16 cellular contexts compared by ENCODE assay signal in the genomic region with DNA sequence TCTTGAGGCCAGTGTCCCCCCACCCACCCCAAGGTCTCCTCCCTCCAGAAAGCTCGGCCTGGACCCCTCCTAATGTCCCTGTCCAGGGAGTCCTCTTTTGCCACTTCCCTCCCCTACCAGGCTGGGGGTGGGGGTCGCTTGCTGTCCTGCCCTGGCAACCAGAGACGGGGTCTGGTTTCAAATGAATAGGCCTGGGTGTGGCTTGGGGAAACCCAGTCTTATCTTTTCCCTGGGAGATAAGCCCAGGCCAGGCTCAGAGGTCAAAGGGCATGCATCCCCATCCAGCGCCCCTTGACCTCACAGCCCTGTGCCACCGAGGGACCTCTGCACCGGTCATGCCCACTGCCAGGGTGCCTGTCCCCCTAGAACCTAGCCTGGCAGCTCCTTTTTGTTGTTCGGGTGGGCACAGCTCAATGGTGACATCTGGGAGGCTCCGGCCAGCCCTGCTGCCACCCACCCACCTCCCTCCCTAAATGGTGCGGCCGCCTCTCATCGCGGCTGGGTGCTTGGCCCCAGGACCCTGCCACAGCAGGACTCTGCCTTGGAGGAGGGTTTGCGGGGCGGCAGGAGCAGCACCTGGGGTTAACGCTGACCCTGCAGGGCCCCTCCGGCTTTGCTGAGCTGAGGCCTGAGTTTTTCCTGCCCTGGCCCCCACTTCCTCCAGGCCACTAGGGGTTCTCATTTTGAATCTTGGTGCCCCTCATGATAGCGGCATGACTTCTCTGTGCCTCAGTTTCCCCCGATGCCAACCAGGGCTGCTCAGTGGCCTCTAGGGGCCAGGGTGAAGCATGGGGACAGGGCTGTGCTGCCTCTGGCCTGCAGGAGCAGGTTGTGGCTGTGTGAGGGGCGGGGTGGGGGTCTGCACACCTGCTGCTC. TPM values are rescaled to one million over a fixed set of nuclear protein-coding genes. Genes with fewer than 3 reads are reported as not detected.
A peak's percentile ranks its signal among the peaks of the same experiment; 100 is the strongest.
DNase-seq lines count a peak whose midpoint lies in the region; ATAC-seq, FAIRE-seq and TF ChIP-seq lines count a peak whose summit lies in the region.
"Had no signal": no experiment of that assay in that cellular context is flagged by ENCODE, and none has a peak within 500 bp of the region (broad histone marks: within the 10 kb centered on the region; RNA-seq: fewer than 3 reads in every experiment).

No MANE protein-coding gene starts in this region.

- no peak overlapping the region for H3K4me2 ChIP-seq in HepG2 (ENCODE audit: low read depth, low read length)
- H3K4me2 ChIP-seq: BLaER1 treated with 17β-estradiol and CSF1 and Interleukin-3, amounts not matched to agents 10 nM and 100 nM; GM23338 had no signal

- no peak for TF ChIP-seq EP300 in HepG2 (IDR thresholded peaks at IDR 0.05; ENCODE audit: low read depth in 2 of 2, low read length in 2 of 2)
- no peak for TF ChIP-seq EP300 in HepG2 (CRISPR knock-in tag; IDR thresholded peaks at IDR 0.05; ENCODE audit: borderline replicate concordance)
- TF ChIP-seq EP300 in suprapubic skin (IDR thresholded peaks at IDR 0.05): no peak

- no peak overlapping the region for H2AFZ ChIP-seq in HepG2 (ENCODE audit: low read length)
- H2AFZ ChIP-seq: GM23338 had no signal

- no peak; a peak in 2 of 4 replicates for TF ChIP-seq POLR2A in HepG2 (IDR thresholded peaks at IDR 0.05; ENCODE audit: insufficient read depth in 1 of 2, low read depth in 2 of 2, low read length in 2 of 2)
- TF ChIP-seq POLR2A in suprapubic skin (IDR thresholded peaks at IDR 0.05): no peak

- WGBS in HepG2 (ENCODE audit: low lambda C conversion rate): 100% methylated on average over 2 of the region's 19 CpGs
- 71% methylated on average over 9 of the region's 19 CpGs for WGBS in suprapubic skin

- TF ChIP-seq CTCF in cardiac muscle cell (IDR thresholded peaks at IDR 0.05; ENCODE audit: low read depth, low read length): no peak
- no peak for TF ChIP-seq CTCF in HepG2 (CRISPR knock-in tag; IDR thresholded peaks at IDR 0.05)
- TF ChIP-seq CTCF in suprapubic skin (IDR thresholded peaks at IDR 0.05): no peak

- ATAC-seq in HepG2 (no peak), HG02885 (IDR thresholded peaks at IDR 0.05; ENCODE audit: poor library complexity, unreplicated experiment) (no peak), GM18868 (IDR thresholded peaks at IDR 0.05; ENCODE audit: unreplicated experiment) (no peak)
- ATAC-seq: GM23338 had no signal

- H3K4me3 ChIP-seq in cardiac muscle cell: no peak overlapping the region
- H3K4me3 ChIP-seq in HepG2 (replicated peaks in 1 of 3; ENCODE audit: insufficient read depth in 1 of 3, low read depth in 2 of 3, low read length in 3 of 3): no peak overlapping the region
- no peak overlapping the region for H3K4me3 ChIP-seq in suprapubic skin
- H3K4me3 ChIP-seq: BLaER1 treated with 17β-estradiol and CSF1 and Interleukin-3, amounts not matched to agents 10 nM and 100 nM; GM23338 had no signal

- H3K27ac ChIP-seq in cardiac muscle cell (peak overlapping the region; percentile 46), caudate nucleus (ENCODE audit: low read depth, low read length) (peak overlapping the region; percentile 1), HepG2 (ENCODE audit: extremely low read length, insufficient read depth, low read length) (no peak overlapping the region), suprapubic skin (no peak overlapping the region)
- H3K27ac ChIP-seq: BLaER1 treated with 17β-estradiol and CSF1 and Interleukin-3, amounts not matched to agents 10 nM and 100 nM had no signal

- no peaks in the 10 kb centered on the region for H3K79me2 ChIP-seq in HepG2 (ENCODE audit: insufficient read depth, low read length)

- no peaks in the 10 kb centered on the region for H3K27me3 ChIP-seq in cardiac muscle cell
- H3K27me3 ChIP-seq in HepG2 (ENCODE audit: control insufficient read depth in 1 of 2, insufficient read depth in 2 of 2, low read length in 2 of 2): no peaks in the 10 kb centered on the region; a peak in 1 of 5 replicates
- peaks cover 32% of the 10 kb centered on the region for H3K27me3 ChIP-seq in suprapubic skin

- H3K9me3 ChIP-seq in cardiac muscle cell (ENCODE audit: low read depth) (no peaks in the 10 kb centered on the region), HepG2 (ENCODE audit: low read length) (no peaks in the 10 kb centered on the region), suprapubic skin (no peaks in the 10 kb centered on the region)
- H3K9me3 ChIP-seq: BLaER1 treated with 17β-estradiol and CSF1 and Interleukin-3, amounts not matched to agents 10 nM and 100 nM had no signal

- CTCF ChIA-PET in HepG2 (lab: Yijun Ruan, JAX; ENCODE audit: low intra/inter-chr PET ratio, low total read pairs): no interaction called here

- BruUV-seq in HepG2 (replicated peaks; lab: Mats Ljungman, UMichigan): no TSS peak

- no peak overlapping the region for H3K9ac ChIP-seq in HepG2 (ENCODE audit: insufficient read depth, low read depth, low read length)
- H3K9ac ChIP-seq: BLaER1 treated with 17β-estradiol and CSF1 and Interleukin-3, amounts not matched to agents 10 nM and 100 nM had no signal

- no peak for TF ChIP-seq RAD21 in HepG2 (CRISPR knock-in tag; IDR thresholded peaks at IDR 0.05)

- in situ Hi-C loops in HepG2 (cut with HindIII; ENCODE audit: extremely low pct_ligation_motif_present, low pct_unique_long_range_greater_than_20kb): loop anchor here (10.0 kb wide), 1 partner anchor 86 kb away; no protein-coding TSS in a partner anchor

- H3K4me1 ChIP-seq in cardiac muscle cell (ENCODE audit: low read depth) (no peaks in the 10 kb centered on the region), HepG2 (ENCODE audit: insufficient read depth, low read length) (peaks cover 23% of the 10 kb centered on the region), suprapubic skin (peaks cover 26% of the 10 kb centered on the region)

- no peaks in the 10 kb centered on the region for H4K20me1 ChIP-seq in HepG2 (ENCODE audit: insufficient read depth, low read length)

- intact Hi-C loops in cardiac septum (cut with DNase I): no loop called here
- intact Hi-C loops in HepG2 (cut with micrococcal nuclease; ENCODE audit: unreplicated experiment): no loop called here

- H3K36me3 ChIP-seq in cardiac muscle cell (no peaks in the 10 kb centered on the region), HepG2 (replicated peaks in 1 of 2; ENCODE audit: control insufficient read depth in 1 of 2, insufficient read depth in 2 of 2, low read length in 2 of 2) (peaks cover 1 to 12% of the 10 kb centered on the region in 2 experiments; a peak in 2 of 5 replicates), suprapubic skin (peaks cover 41% of the 10 kb centered on the region)

- FAIRE-seq in HepG2 (lab: Jason Lieb, UNC): no peak
- FAIRE-seq: GM19239 had no signal

- no peak for DNase-seq in cardiac muscle cell (ENCODE audit: low read depth in 1 of 2, low spot score in 1 of 2)
- DNase-seq in cardiac septum (ENCODE audit: low spot score): no peak
- DNase-seq in caudate nucleus (lab: John Stamatoyannopoulos, UW): no peak
- no peak for DNase-seq in HepG2 (ENCODE audit: low spot score)
- DNase-seq in suprapubic skin (ENCODE audit: low spot score in 2 of 2): no peak
- no peak for DNase-seq in activated T-cell treated with anti-CD3 and anti-CD28 coated beads, Interleukin-2, amount 50 U/mL, for 48 hours
- DNase-seq: NCI-H1417, NCI-H2029, NCI-H2171 treated with DMSO at 0.1 percent for 48 hours, NCI-H510A had no signal

- POLR2A ChIA-PET in HepG2 (lab: Yijun Ruan, JAX): interaction anchor here (1.4 kb wide), 1 partner anchor 20 kb away, joined by 5 read pairs; the partner anchor contains the start of genes COPE and DDX49

RNA-seq across cellular contexts. Expression of gene CERS1, which starts 2.8 kb away (rescaled TPM):
- 15.2 and 16.1 TPM in 2 replicates for total RNA-seq in cardiac muscle cell
- 29.3 and 30.9 TPM in 2 replicates for polyA plus RNA-seq in cardiac muscle cell
- total RNA-seq in cardiac septum: 1.8 TPM
- 2.3 and 4.6 TPM in 2 replicates for total RNA-seq in HepG2 (2016; rRNA removed; fragmentation: Illumina TruSeq; extraction: Trizol)
- total RNA-seq in HepG2 (2016; cell fraction: cytosol; rRNA removed; fragmentation: Illumina TruSeq; extraction: Trizol; ENCODE audit: low read depth): 5.9 and 6.2 TPM in 2 replicates
- 2.4 and 5.4 TPM in 2 replicates for total RNA-seq in HepG2 (2016; cell fraction: insoluble cytoplasmic fraction; rRNA removed; fragmentation: Illumina TruSeq; extraction: Trizol)
- total RNA-seq in HepG2 (2016; cell fraction: membrane; rRNA removed; fragmentation: Illumina TruSeq; extraction: Trizol): 8.1 and 8.5 TPM in 2 replicates
- 3.8 and 4.7 TPM in 2 replicates for total RNA-seq in HepG2 (2016; cell fraction: nucleus; rRNA removed; fragmentation: Illumina TruSeq; extraction: Trizol)
- 9.8 and 18.8 TPM in 2 replicates for polyA plus RNA-seq in HepG2 (2011; rRNA removed)
- 11.5 and 15.3 TPM in 2 replicates for polyA plus RNA-seq in HepG2 (2011; cell fraction: cytosol; rRNA removed)
- 12.2 and 12.9 TPM in 2 replicates for polyA plus RNA-seq in HepG2 (2011; cell fraction: nucleus; rRNA removed)
- 4.3 and 5.9 TPM in 2 replicates for polyA plus RNA-seq in HepG2 (2012)
- polyA plus RNA-seq in HepG2 (2016; cell fraction: cytosol; fragmentation: Illumina TruSeq; extraction: Trizol; ENCODE audit: low read depth): 8.6 and 10.1 TPM in 2 replicates
- polyA plus RNA-seq in HepG2 (2016; cell fraction: insoluble cytoplasmic fraction; fragmentation: Illumina TruSeq; extraction: Trizol; ENCODE audit: low read depth): 3.8 and 4.5 TPM in 2 replicates
- 11.3 and 12.9 TPM in 2 replicates for polyA plus RNA-seq in HepG2 (2016; cell fraction: membrane; fragmentation: Illumina TruSeq; extraction: Trizol; ENCODE audit: low read depth)
- polyA plus RNA-seq in HepG2 (2016; cell fraction: nucleus; fragmentation: Illumina TruSeq; extraction: Trizol; ENCODE audit: insufficient read depth, low read depth): 11.5 and 12.9 TPM in 2 replicates
- 13.1 and 35.4 TPM in 2 replicates for polyA minus RNA-seq in HepG2 (2011; rRNA and poly(A)+ RNA removed; ENCODE audit: low replicate concordance)
- 8.0 and 9.5 TPM in 2 replicates for polyA minus RNA-seq in HepG2 (2011; cell fraction: cytosol; rRNA and poly(A)+ RNA removed)
- polyA minus RNA-seq in HepG2 (2011; cell fraction: nucleus; rRNA and poly(A)+ RNA removed): 1.7 and 2.4 TPM in 2 replicates
- total RNA-seq in suprapubic skin: under 1 TPM in 1 of 4 donors, not detected in 3; 0.68 TPM
- polyA plus RNA-seq: IgD-negative memory B cell had no signal

RNA-seq across cellular contexts. Expression of gene COPE, which starts 20.4 kb away (rescaled TPM):
- total RNA-seq in cardiac muscle cell: 306 and 478 TPM in 2 replicates
- polyA plus RNA-seq in cardiac muscle cell: 417 and 523 TPM in 2 replicates
- 133 TPM for total RNA-seq in cardiac septum
- total RNA-seq in HepG2 (2016; rRNA removed; fragmentation: Illumina TruSeq; extraction: Trizol): 188 and 189 TPM in 2 replicates
- total RNA-seq in HepG2 (2016; cell fraction: cytosol; rRNA removed; fragmentation: Illumina TruSeq; extraction: Trizol; ENCODE audit: low read depth): 90.0 and 90.2 TPM in 2 replicates
- 172 and 181 TPM in 2 replicates for total RNA-seq in HepG2 (2016; cell fraction: insoluble cytoplasmic fraction; rRNA removed; fragmentation: Illumina TruSeq; extraction: Trizol)
- 87.8 and 90.8 TPM in 2 replicates for total RNA-seq in HepG2 (2016; cell fraction: membrane; rRNA removed; fragmentation: Illumina TruSeq; extraction: Trizol)
- total RNA-seq in HepG2 (2016; cell fraction: nucleus; rRNA removed; fragmentation: Illumina TruSeq; extraction: Trizol): 70.6 and 74.1 TPM in 2 replicates
- 205 and 222 TPM in 2 replicates for polyA plus RNA-seq in HepG2 (2011; rRNA removed)
- polyA plus RNA-seq in HepG2 (2011; cell fraction: cytosol; rRNA removed): 175 and 335 TPM in 2 replicates
- 191 and 222 TPM in 2 replicates for polyA plus RNA-seq in HepG2 (2011; cell fraction: nucleus; rRNA removed)
- 86.4 and 120 TPM in 2 replicates for polyA plus RNA-seq in HepG2 (2012)
- polyA plus RNA-seq in HepG2 (2016; cell fraction: cytosol; fragmentation: Illumina TruSeq; extraction: Trizol; ENCODE audit: low read depth): 73.8 and 86.7 TPM in 2 replicates
- polyA plus RNA-seq in HepG2 (2016; cell fraction: insoluble cytoplasmic fraction; fragmentation: Illumina TruSeq; extraction: Trizol; ENCODE audit: low read depth): 149 and 196 TPM in 2 replicates
- polyA plus RNA-seq in HepG2 (2016; cell fraction: membrane; fragmentation: Illumina TruSeq; extraction: Trizol; ENCODE audit: low read depth): 72.3 and 75.2 TPM in 2 replicates
- 134 and 136 TPM in 2 replicates for polyA plus RNA-seq in HepG2 (2016; cell fraction: nucleus; fragmentation: Illumina TruSeq; extraction: Trizol; ENCODE audit: insufficient read depth, low read depth)
- 163 and 283 TPM in 2 replicates for polyA minus RNA-seq in HepG2 (2011; rRNA and poly(A)+ RNA removed; ENCODE audit: low replicate concordance)
- polyA minus RNA-seq in HepG2 (2011; cell fraction: cytosol; rRNA and poly(A)+ RNA removed): 82.7 and 99.4 TPM in 2 replicates
- 41.8 and 44.1 TPM in 2 replicates for polyA minus RNA-seq in HepG2 (2011; cell fraction: nucleus; rRNA and poly(A)+ RNA removed)
- total RNA-seq in suprapubic skin: 100 to 1,000 TPM; 112 to 223 (median 208) TPM

RNA-seq across cellular contexts. Expression of gene DDX49, which starts 20.7 kb away (rescaled TPM):
- total RNA-seq in cardiac muscle cell: 57.6 and 65.4 TPM in 2 replicates
- 42.8 and 48.5 TPM in 2 replicates for polyA plus RNA-seq in cardiac muscle cell
- total RNA-seq in cardiac septum: 22.9 TPM
- total RNA-seq in HepG2 (2016; rRNA removed; fragmentation: Illumina TruSeq; extraction: Trizol): 44.6 and 46.2 TPM in 2 replicates
- total RNA-seq in HepG2 (2016; cell fraction: cytosol; rRNA removed; fragmentation: Illumina TruSeq; extraction: Trizol; ENCODE audit: low read depth): 26.8 and 31.4 TPM in 2 replicates
- total RNA-seq in HepG2 (2016; cell fraction: insoluble cytoplasmic fraction; rRNA removed; fragmentation: Illumina TruSeq; extraction: Trizol): 36.8 and 44.8 TPM in 2 replicates
- total RNA-seq in HepG2 (2016; cell fraction: membrane; rRNA removed; fragmentation: Illumina TruSeq; extraction: Trizol): 34.9 and 35.2 TPM in 2 replicates
- 21.6 and 22.6 TPM in 2 replicates for total RNA-seq in HepG2 (2016; cell fraction: nucleus; rRNA removed; fragmentation: Illumina TruSeq; extraction: Trizol)
- polyA plus RNA-seq in HepG2 (2011; rRNA removed): 27.0 and 28.9 TPM in 2 replicates
- polyA plus RNA-seq in HepG2 (2011; cell fraction: cytosol; rRNA removed): 18.7 and 29.0 TPM in 2 replicates
- 45.0 and 51.2 TPM in 2 replicates for polyA plus RNA-seq in HepG2 (2011; cell fraction: nucleus; rRNA removed)
- polyA plus RNA-seq in HepG2 (2012): 13.7 and 15.9 TPM in 2 replicates
- 25.8 and 27.7 TPM in 2 replicates for polyA plus RNA-seq in HepG2 (2016; cell fraction: cytosol; fragmentation: Illumina TruSeq; extraction: Trizol; ENCODE audit: low read depth)
- 36.1 and 38.2 TPM in 2 replicates for polyA plus RNA-seq in HepG2 (2016; cell fraction: insoluble cytoplasmic fraction; fragmentation: Illumina TruSeq; extraction: Trizol; ENCODE audit: low read depth)
- polyA plus RNA-seq in HepG2 (2016; cell fraction: membrane; fragmentation: Illumina TruSeq; extraction: Trizol; ENCODE audit: low read depth): 21.6 and 25.1 TPM in 2 replicates
- polyA plus RNA-seq in HepG2 (2016; cell fraction: nucleus; fragmentation: Illumina TruSeq; extraction: Trizol; ENCODE audit: insufficient read depth, low read depth): 42.3 and 43.7 TPM in 2 replicates
- polyA minus RNA-seq in HepG2 (2011; rRNA and poly(A)+ RNA removed; ENCODE audit: low replicate concordance): 54.2 and 128 TPM in 2 replicates
- polyA minus RNA-seq in HepG2 (2011; cell fraction: cytosol; rRNA and poly(A)+ RNA removed): 14.5 and 19.5 TPM in 2 replicates
- 18.6 and 24.2 TPM in 2 replicates for polyA minus RNA-seq in HepG2 (2011; cell fraction: nucleus; rRNA and poly(A)+ RNA removed)
- 10 to 100 TPM; 43.4 to 75.6 (median 58.4) TPM for total RNA-seq in suprapubic skin

RNA-seq across cellular contexts. Expression of gene HOMER3, which starts 42.2 kb away (rescaled TPM):
- total RNA-seq in cardiac muscle cell (55.8 and 62.7 TPM in 2 replicates), cardiac septum (15.6 TPM), HepG2 (2016; rRNA removed; fragmentation: Illumina TruSeq; extraction: Trizol) (16.0 and 21.3 TPM in 2 replicates), suprapubic skin (10 to 100 TPM; 22.9 to 32.9 (median 27.7) TPM)
- polyA plus RNA-seq in cardiac muscle cell (47.0 and 49.0 TPM in 2 replicates), HepG2 (2011; rRNA removed) (27.3 and 33.7 TPM in 2 replicates)
- 26.4 and 33.2 TPM in 2 replicates for total RNA-seq in HepG2 (2016; cell fraction: cytosol; rRNA removed; fragmentation: Illumina TruSeq; extraction: Trizol; ENCODE audit: low read depth)
- 15.8 and 22.8 TPM in 2 replicates for total RNA-seq in HepG2 (2016; cell fraction: insoluble cytoplasmic fraction; rRNA removed; fragmentation: Illumina TruSeq; extraction: Trizol)
- 34.4 and 37.9 TPM in 2 replicates for total RNA-seq in HepG2 (2016; cell fraction: membrane; rRNA removed; fragmentation: Illumina TruSeq; extraction: Trizol)
- total RNA-seq in HepG2 (2016; cell fraction: nucleus; rRNA removed; fragmentation: Illumina TruSeq; extraction: Trizol): 9.6 and 15.0 TPM in 2 replicates
- polyA plus RNA-seq in HepG2 (2011; cell fraction: cytosol; rRNA removed): 17.2 and 24.7 TPM in 2 replicates
- polyA plus RNA-seq in HepG2 (2011; cell fraction: nucleus; rRNA removed): 44.4 and 50.4 TPM in 2 replicates
- polyA plus RNA-seq in HepG2 (2012): 9.2 and 17.6 TPM in 2 replicates
- polyA plus RNA-seq in HepG2 (2016; cell fraction: cytosol; fragmentation: Illumina TruSeq; extraction: Trizol; ENCODE audit: low read depth): 38.0 and 46.9 TPM in 2 replicates
- polyA plus RNA-seq in HepG2 (2016; cell fraction: insoluble cytoplasmic fraction; fragmentation: Illumina TruSeq; extraction: Trizol; ENCODE audit: low read depth): 25.7 and 29.6 TPM in 2 replicates
- 45.5 and 48.8 TPM in 2 replicates for polyA plus RNA-seq in HepG2 (2016; cell fraction: membrane; fragmentation: Illumina TruSeq; extraction: Trizol; ENCODE audit: low read depth)
- polyA plus RNA-seq in HepG2 (2016; cell fraction: nucleus; fragmentation: Illumina TruSeq; extraction: Trizol; ENCODE audit: insufficient read depth, low read depth): 36.3 and 38.7 TPM in 2 replicates
- 16.8 and 17.2 TPM in 2 replicates for polyA minus RNA-seq in HepG2 (2011; rRNA and poly(A)+ RNA removed; ENCODE audit: low replicate concordance)
- polyA minus RNA-seq in HepG2 (2011; cell fraction: cytosol; rRNA and poly(A)+ RNA removed): 3.6 and 6.2 TPM in 2 replicates
- 8.6 and 13.4 TPM in 2 replicates for polyA minus RNA-seq in HepG2 (2011; cell fraction: nucleus; rRNA and poly(A)+ RNA removed)

Comparison
In these comparisons a context has a peak if more than half of its experiments do, and no peak if none do; other contexts are left out.
1. H3K27ac ChIP-seq: peak in cardiac muscle cell (single experiment) and caudate nucleus (single experiment); none in HepG2 (single experiment) and suprapubic skin (single experiment).